9 cellular contexts compared by ENCODE assay signal in the genomic region with DNA sequence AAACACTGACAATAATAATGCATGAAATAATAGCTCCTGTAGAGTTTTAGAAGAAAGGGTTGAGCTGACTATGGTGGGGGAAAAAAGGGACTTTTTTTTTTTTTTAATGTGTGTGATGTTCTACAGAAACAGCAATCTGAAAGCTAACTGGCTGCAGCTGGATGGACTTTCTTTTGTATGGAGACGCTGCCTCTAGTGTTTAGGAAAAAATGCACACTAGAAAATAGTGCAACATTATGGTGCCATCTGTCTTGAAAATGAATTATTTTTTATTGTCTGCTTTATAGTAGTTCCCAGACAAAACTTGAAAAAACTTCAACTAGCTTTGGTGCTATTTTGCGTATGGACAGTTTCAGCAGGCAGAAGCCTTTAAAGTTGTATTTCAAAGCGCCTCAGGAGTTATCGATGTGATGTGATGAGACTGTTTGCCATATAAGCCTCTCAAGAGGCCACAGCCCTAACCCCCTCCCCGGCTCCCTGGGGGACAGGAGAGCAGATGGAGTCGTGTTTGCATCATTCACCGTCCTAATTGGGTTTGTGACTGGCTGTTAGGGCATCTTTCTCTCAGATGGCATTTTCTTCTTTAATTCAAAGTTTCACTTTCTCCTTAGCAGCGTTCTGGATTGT.
DNase-seq lines count a peak whose midpoint lies in the region; ATAC-seq and TF ChIP-seq lines count a peak whose summit lies in the region.
"Had no signal": no experiment of that assay in that cellular context is flagged by ENCODE, and none has a peak within 500 bp of the region (broad histone marks: within the 10 kb centered on the region; RNA-seq: fewer than 3 reads in every experiment).

No MANE protein-coding gene starts in this region.

- H3K36me3 ChIP-seq in adrenal gland (replicated peaks in 1 of 2): no peaks in the 10 kb centered on the region
- H3K36me3 ChIP-seq in transverse colon: no peaks in the 10 kb centered on the region

- 44 to 53% (median 50%) methylated on average over 8 of the region's 8 CpGs for WGBS in adrenal gland, 4 donors
- WGBS in transverse colon (ENCODE audit: low coverage in 1 of 2), 2 donors: 50 to 51% methylated on average over 8 of the region's 8 CpGs

- H3K36me3 Mint-ChIP-seq in activated CD4-positive, alpha-beta T cell treated with anti-CD3 and anti-CD28 coated beads, Interleukin-2, amount 10 ng/mL, durations not matched to agents 7 days and 5 days (ENCODE audit: low read depth): no peaks in the 10 kb centered on the region

- ATAC-seq in GM21515 (IDR thresholded peaks at IDR 0.05; ENCODE audit: unreplicated experiment): no peak

- DNase-seq in Ammon's horn (ENCODE audit: low spot score) (peak; percentile 62), LoVo (ENCODE audit: low spot score) (peak; percentile 56), adrenal gland (peak in 1 of 7 donors; percentile 14), iris pigment epithelial cell (ENCODE audit: low read depth) (peak; percentile 61), transverse colon (no peak)
- no peak for DNase-seq in stimulated activated CD4-positive, alpha-beta T cell treated with anti-CD3 and anti-CD28 coated beads, Interleukin-15, amount 100 ng/mL, for 24 hours
- DNase-seq in activated CD4-positive, alpha-beta T cell treated with anti-CD3 and anti-CD28 coated beads, Interleukin-2, amount 10 ng/mL, durations not matched to agents 7 days and 5 days: no peak

- H3K4me3 ChIP-seq in adrenal gland (peak overlapping the region in 1 of 4 donors; percentile 2), transverse colon (peak overlapping the region in 3 of 4 donors; percentile 17 to 42 (median 20))

- no peaks in the 10 kb centered on the region for H3K4me1 Mint-ChIP-seq in activated CD4-positive, alpha-beta T cell treated with anti-CD3 and anti-CD28 coated beads, Interleukin-2, amount 10 ng/mL, durations not matched to agents 7 days and 5 days

- no peaks in the 10 kb centered on the region for H3K9me3 ChIP-seq in adrenal gland (replicated peaks in 1 of 3)
- H3K9me3 ChIP-seq in transverse colon: no peaks in the 10 kb centered on the region

- no peaks in the 10 kb centered on the region for H3K27me3 ChIP-seq in adrenal gland
- H3K27me3 ChIP-seq in transverse colon: no peaks in the 10 kb centered on the region

- TF ChIP-seq POLR2A in adrenal gland (IDR thresholded peaks at IDR 0.05): no peak
- TF ChIP-seq POLR2A in transverse colon (IDR thresholded peaks at IDR 0.05): no peak

- in situ Hi-C loops in transverse colon (cut with MboI; ENCODE audit: low pct_ligation_motif_present in 1 of 4, low pct_unique_long_range_greater_than_20kb in 1 of 4, low sequenced_read_pairs in 3 of 4): loop anchor here in 2 of 4 donors (5.0 to 25.0 kb wide), 5 partner anchors 81 to 554 kb away; a partner anchor contains a TSS

- H3K4me1 ChIP-seq in adrenal gland (replicated peaks in 1 of 2) (no peaks in the 10 kb centered on the region), transverse colon (peaks cover 0 to 13% (median 0%) of the 10 kb centered on the region in 4 donors)

- no peak for TF ChIP-seq EP300 in transverse colon (IDR thresholded peaks at IDR 0.05; ENCODE audit: low read depth)

- CTCF ChIA-PET in activated CD4-positive, alpha-beta T cell treated with anti-CD3 and anti-CD28 coated beads, Interleukin-2, amount 10 ng/mL, durations not matched to agents 7 days and 5 days (lab: Charles Lee): interaction anchor here (0.6 kb wide), 1 partner anchor 77 kb away, joined by 4 read pairs; no protein-coding TSS in a partner anchor

- H3K27ac ChIP-seq in adrenal gland (no peak overlapping the region), transverse colon (peak overlapping the region; percentile 38 to 62 (median 54))

- POLR2A ChIA-PET in activated CD4-positive, alpha-beta T cell treated with anti-CD3 and anti-CD28 coated beads, Interleukin-2, amount 10 ng/mL, durations not matched to agents 7 days and 5 days (lab: Charles Lee): no interaction called here

- H3K27ac Mint-ChIP-seq in activated CD4-positive, alpha-beta T cell treated with anti-CD3 and anti-CD28 coated beads, Interleukin-2, amount 10 ng/mL, durations not matched to agents 7 days and 5 days: no peak overlapping the region
- H3K27ac Mint-ChIP-seq: stimulated activated naive CD8-positive, alpha-beta T cell treated with anti-CD3 and anti-CD28 coated beads, Interleukin-15, Interleukin-2, amounts not matched to agents 100 ng/mL and 50 ng/mL, for 24 hours had no signal

- H3K9me3 Mint-ChIP-seq in activated CD4-positive, alpha-beta T cell treated with anti-CD3 and anti-CD28 coated beads, Interleukin-2, amount 10 ng/mL, durations not matched to agents 7 days and 5 days: no peaks in the 10 kb centered on the region
- H3K9me3 Mint-ChIP-seq: stimulated activated naive CD8-positive, alpha-beta T cell treated with anti-CD3 and anti-CD28 coated beads, Interleukin-15, Interleukin-2, amounts not matched to agents 100 ng/mL and 50 ng/mL, for 24 hours had no signal

- H3K27me3 Mint-ChIP-seq in activated CD4-positive, alpha-beta T cell treated with anti-CD3 and anti-CD28 coated beads, Interleukin-2, amount 10 ng/mL, durations not matched to agents 7 days and 5 days: peaks cover 5% of the 10 kb centered on the region
- H3K27me3 Mint-ChIP-seq: stimulated activated naive CD8-positive, alpha-beta T cell treated with anti-CD3 and anti-CD28 coated beads, Interleukin-15, Interleukin-2, amounts not matched to agents 100 ng/mL and 50 ng/mL, for 24 hours had no signal

- no peak overlapping the region for H3K4me3 Mint-ChIP-seq in activated CD4-positive, alpha-beta T cell treated with anti-CD3 and anti-CD28 coated beads, Interleukin-2, amount 10 ng/mL, durations not matched to agents 7 days and 5 days
- H3K4me3 Mint-ChIP-seq: stimulated activated naive CD8-positive, alpha-beta T cell treated with anti-CD3 and anti-CD28 coated beads, Interleukin-15, Interleukin-2, amounts not matched to agents 100 ng/mL and 50 ng/mL, for 24 hours had no signal

- TF ChIP-seq CTCF in adrenal gland (IDR thresholded peaks at IDR 0.05) (peak in 5 of 6 experiments; percentile 43 to 58 (median 56)), transverse colon (IDR thresholded peaks at IDR 0.05) (peak; percentile 46 to 68 (median 53))

- intact Hi-C loops in adrenal gland (cut with DNase I): loop anchor here in 1 of 2 donors (10.0 kb wide), 2 partner anchors 231 to 341 kb away; no protein-coding TSS in a partner anchor
- intact Hi-C loops in transverse colon (cut with DNase I; ENCODE audit: low total_unique reads): loop anchor here (10.0 kb wide), 2 partner anchors 231 to 761 kb away; no protein-coding TSS in a partner anchor

Comparison
In these comparisons a context has a peak if more than half of its experiments do, and no peak if none do; other contexts are left out.
1. DNase-seq: peak in Ammon's horn (single experiment), LoVo (single experiment) and iris pigment epithelial cell (single experiment); none in transverse colon (single experiment), stimulated activated CD4-positive, alpha-beta T cell treated with anti-CD3 and anti-CD28 coated beads, Interleukin-15, amount 100 ng/mL, for 24 hours (single experiment) and activated CD4-positive, alpha-beta T cell treated with anti-CD3 and anti-CD28 coated beads, Interleukin-2, amount 10 ng/mL, durations not matched to agents 7 days and 5 days (single experiment).
2. H3K27ac ChIP-seq: peak in transverse colon (4 of 4); none in adrenal gland (0 of 5).